Comparison of ENCODE assay signal across 8 cellular contexts in the genomic region with DNA sequence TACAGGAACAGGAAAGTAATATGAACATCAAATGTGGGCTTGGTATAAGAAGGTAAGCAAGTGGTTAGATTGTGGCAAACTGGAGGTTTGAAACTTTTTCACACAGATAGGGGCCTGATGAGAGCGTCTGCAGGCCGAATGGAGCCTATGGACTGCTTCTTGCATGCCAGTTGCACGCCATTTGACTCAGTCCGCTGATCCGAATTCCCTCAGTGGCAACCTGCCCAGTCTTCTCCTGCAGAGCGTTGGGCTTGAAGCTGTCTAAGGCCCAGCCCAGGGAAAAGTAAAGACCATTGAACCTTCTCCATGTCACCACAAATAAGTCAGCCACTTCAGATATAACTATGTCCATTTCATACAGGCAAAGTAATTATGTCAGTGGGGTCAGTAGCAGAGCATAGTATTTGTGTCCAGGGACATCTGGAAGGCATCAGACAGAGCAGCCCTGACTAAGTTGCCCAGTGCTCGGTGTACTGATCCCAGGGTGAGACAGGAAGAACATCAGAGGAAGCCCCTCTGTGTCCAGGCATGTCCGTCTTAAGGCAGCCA. TPM values are rescaled to one million over a fixed set of nuclear protein-coding genes. Genes with fewer than 3 reads are reported as not detected.
A peak's percentile ranks its signal among the peaks of the same experiment; 100 is the strongest.
DNase-seq lines count a peak whose midpoint lies in the region; ATAC-seq and TF ChIP-seq lines count a peak whose summit lies in the region.

No MANE protein-coding gene starts in this region.

- H3K27me3 Mint-ChIP-seq in activated T-helper 2 cell treated with anti-CD3 and anti-CD28 coated beads, Interferon-gamma antibody, Interleukin-2, Interleukin-4, amounts not matched to agents 10 μg/mL and 5 μg/mL and 100 μg/mL, durations not matched to agents 14 hours and 24 hours and 36 hours (ENCODE audit: low read depth), result no peaks in the 10 kb centered on the region

- no peak for TF ChIP-seq CTCF in foreskin keratinocyte (conservative IDR thresholded peaks at IDR 0.05)

- peak overlapping the region; percentile 59 for H3K4me3 Mint-ChIP-seq in activated T-helper 2 cell treated with anti-CD3 and anti-CD28 coated beads, Interferon-gamma antibody, Interleukin-2, Interleukin-4, amounts not matched to agents 10 μg/mL and 5 μg/mL and 100 μg/mL, durations not matched to agents 14 hours and 24 hours and 36 hours (ENCODE audit: low read depth)

- H3K36me3 Mint-ChIP-seq in activated T-helper 2 cell treated with anti-CD3 and anti-CD28 coated beads, Interferon-gamma antibody, Interleukin-2, Interleukin-4, amounts not matched to agents 10 μg/mL and 5 μg/mL and 100 μg/mL, durations not matched to agents 14 hours and 24 hours and 36 hours (ENCODE audit: low read depth), result peaks cover 69% of the 10 kb centered on the region

- H3K27me3 ChIP-seq in foreskin keratinocyte, result no peaks in the 10 kb centered on the region

- H3K4me1 ChIP-seq in foreskin keratinocyte, result peaks cover 28% of the 10 kb centered on the region

- H3K27ac ChIP-seq in foreskin keratinocyte, result peak overlapping the region; percentile 69
- H3K27ac ChIP-seq in substantia nigra (ENCODE audit: low read depth, low read length, poor library complexity, severe bottlenecking), result peak overlapping the region; percentile 30

- peaks cover 6% of the 10 kb centered on the region for H3K9me3 Mint-ChIP-seq in activated T-helper 2 cell treated with anti-CD3 and anti-CD28 coated beads, Interferon-gamma antibody, Interleukin-2, Interleukin-4, amounts not matched to agents 10 μg/mL and 5 μg/mL and 100 μg/mL, durations not matched to agents 14 hours and 24 hours and 36 hours

- intact Hi-C loops in activated T-helper 2 cell treated with anti-CD3 and anti-CD28 coated beads, Interferon-gamma antibody, Interleukin-2, Interleukin-4, amounts not matched to agents 10 μg/mL and 5 μg/mL and 100 μg/mL, durations not matched to agents 14 hours and 24 hours and 36 hours (cut with micrococcal nuclease), result loop anchor here (1.0 to 10.0 kb wide), 5 partner anchors 27 to 469 kb away; a partner anchor contains a TSS

- H3K4me1 Mint-ChIP-seq in activated T-helper 2 cell treated with anti-CD3 and anti-CD28 coated beads, Interferon-gamma antibody, Interleukin-2, Interleukin-4, amounts not matched to agents 10 μg/mL and 5 μg/mL and 100 μg/mL, durations not matched to agents 14 hours and 24 hours and 36 hours (ENCODE audit: low read depth), result peaks cover 57% of the 10 kb centered on the region

- peak; percentile 72 for DNase-seq in activated CD8-positive, alpha-beta memory T cell treated with anti-CD3 and anti-CD28 coated beads for 24 hours
- DNase-seq in activated CD8-positive, alpha-beta memory T cell treated with anti-CD3 and anti-CD28 coated beads, Interleukin-2, amount 50 U/mL, for 4 hours, result no peak
- DNase-seq in activated T-helper 2 cell treated with anti-CD3 and anti-CD28 coated beads, Interferon-gamma antibody, Interleukin-2, Interleukin-4, amounts not matched to agents 10 μg/mL and 5 μg/mL and 100 μg/mL, durations not matched to agents 14 hours and 24 hours and 36 hours (ENCODE audit: low spot score), result no peak
- no peak for DNase-seq in foreskin keratinocyte
- peak in 2 of 49 donors; percentile 26 to 78 for DNase-seq in substantia nigra (lab: John Stamatoyannopoulos, UW)
- DNase-seq in GF-D8 (lab: John Stamatoyannopoulos, UW), result no peak

- H3K27ac Mint-ChIP-seq in activated T-helper 2 cell treated with anti-CD3 and anti-CD28 coated beads, Interferon-gamma antibody, Interleukin-2, Interleukin-4, amounts not matched to agents 10 μg/mL and 5 μg/mL and 100 μg/mL, durations not matched to agents 14 hours and 24 hours and 36 hours, result peak overlapping the region; percentile 98

- no peak for ATAC-seq in foreskin keratinocyte
- ATAC-seq in GM19467 (IDR thresholded peaks at IDR 0.05; ENCODE audit: unreplicated experiment), result no peak
- ATAC-seq in GM21515 (IDR thresholded peaks at IDR 0.05; ENCODE audit: unreplicated experiment), result no peak

RNA-seq across cellular contexts. Expression of a gene that starts 45.9 kb away (rescaled TPM):
- 25.4 and 27.2 TPM in 2 replicates for total RNA-seq in activated T-helper 2 cell treated with anti-CD3 and anti-CD28 coated beads, Interferon-gamma antibody, Interleukin-2, Interleukin-4, amounts not matched to agents 10 μg/mL and 5 μg/mL and 100 μg/mL, durations not matched to agents 14 hours and 24 hours and 36 hours
- total RNA-seq in foreskin keratinocyte, result 58.0 and 59.5 TPM in 2 replicates
- 5.0 and 5.8 TPM in 2 replicates for polyA plus RNA-seq in foreskin keratinocyte
